25 cellular contexts compared by ENCODE assay signal in genomic region chr1:12358499-12358898, GRCh38.
"Had no signal": no experiment of that assay in that cellular context is flagged by ENCODE, and none has a peak within 500 bp of the region (broad histone marks: within the 10 kb centered on the region; RNA-seq: fewer than 3 reads in every experiment).

No MANE protein-coding gene starts in this region.

- DNase-seq: cortex of kidney; effector memory CD4-positive, alpha-beta T cell; foreskin fibroblast; glutamatergic neuron; islet precursor cell; left lung; lower lobe of right lung; midbrain; psoas muscle; retina; spleen; stimulated activated CD4-positive, alpha-beta T cell treated with anti-CD3 and anti-CD28 coated beads, Interleukin-15, amount 100 ng/mL, for 24 hours; stimulated activated CD4-positive, alpha-beta T cell treated with anti-CD3 and anti-CD28 coated beads, Interleukin-1b, Interleukin-23, amount 100 ng/mL, for 48 hours; stimulated activated CD4-positive, alpha-beta T cell treated with anti-CD3 and anti-CD28 coated beads, Interleukin-4, amount 100 ng/mL, for 24 hours; stimulated activated naive CD8-positive, alpha-beta T cell treated with anti-CD3 and anti-CD28 coated beads, Interleukin-15, amount 100 ng/mL, for 72 hours; testis had no signal

- H3K4me3 Mint-ChIP-seq: memory B cell; natural killer cell treated with Interleukin-12 subunit alpha and Interleukin-12 subunit beta and Interleukin-15 and Interleukin-18, amount 100 ng/mL, for 72 hours; stimulated activated memory B cell treated with anti-CD40 and anti-IgM and Interleukin-4, amounts not matched to agents 10 μg/mL and 1 μg/mL and 100 μg/mL, for 72 hours; stimulated activated naive CD8-positive, alpha-beta T cell treated with anti-CD3 and anti-CD28 coated beads, Interleukin-15, amount 100 ng/mL, for 72 hours; type B pancreatic cell had no signal

- H3K9me3 Mint-ChIP-seq: memory B cell; natural killer cell treated with Interleukin-12 subunit alpha and Interleukin-12 subunit beta and Interleukin-15 and Interleukin-18, amount 100 ng/mL, for 72 hours; stimulated activated memory B cell treated with anti-CD40 and anti-IgM and Interleukin-4, amounts not matched to agents 10 μg/mL and 1 μg/mL and 100 μg/mL, for 72 hours; stimulated activated naive CD8-positive, alpha-beta T cell treated with anti-CD3 and anti-CD28 coated beads, Interleukin-15, amount 100 ng/mL, for 72 hours; type B pancreatic cell had no signal

- H3K27me3 ChIP-seq: esophagus muscularis mucosa, gastroesophageal sphincter, left lung, spleen, testis had no signal

- H3K79me2 ChIP-seq: parathyroid adenoma had no signal

- H3K9ac ChIP-seq: parathyroid adenoma had no signal

- H3K27ac ChIP-seq: epithelial cell of prostate, left lung, lower lobe of right lung, parathyroid adenoma, psoas muscle, testis had no signal

- H3K4me3 ChIP-seq: esophagus muscularis mucosa, gastroesophageal sphincter, left lung, lower lobe of right lung, psoas muscle, spleen, testis had no signal

- H3K27me3 Mint-ChIP-seq: memory B cell; natural killer cell treated with Interleukin-12 subunit alpha and Interleukin-12 subunit beta and Interleukin-15 and Interleukin-18, amount 100 ng/mL, for 72 hours; stimulated activated memory B cell treated with anti-CD40 and anti-IgM and Interleukin-4, amounts not matched to agents 10 μg/mL and 1 μg/mL and 100 μg/mL, for 72 hours; stimulated activated naive CD8-positive, alpha-beta T cell treated with anti-CD3 and anti-CD28 coated beads, Interleukin-15, amount 100 ng/mL, for 72 hours; type B pancreatic cell had no signal

- H3K27ac Mint-ChIP-seq: memory B cell; natural killer cell treated with Interleukin-12 subunit alpha and Interleukin-12 subunit beta and Interleukin-15 and Interleukin-18, amount 100 ng/mL, for 72 hours; stimulated activated memory B cell treated with anti-CD40 and anti-IgM and Interleukin-4, amounts not matched to agents 10 μg/mL and 1 μg/mL and 100 μg/mL, for 72 hours; stimulated activated naive CD8-positive, alpha-beta T cell treated with anti-CD3 and anti-CD28 coated beads, Interleukin-15, amount 100 ng/mL, for 72 hours; type B pancreatic cell had no signal

- H3K4me1 ChIP-seq: left lung, parathyroid adenoma, testis had no signal

- H2AFZ ChIP-seq: parathyroid adenoma had no signal

- H3K9me3 ChIP-seq: esophagus muscularis mucosa, gastroesophageal sphincter, left lung, lower lobe of right lung, psoas muscle, spleen, testis had no signal

- ATAC-seq: gastroesophageal sphincter; left lung; lower lobe of right lung; natural killer cell treated with Interleukin-12 subunit alpha and Interleukin-12 subunit beta and Interleukin-15 and Interleukin-18, amount 100 ng/mL, for 72 hours; psoas muscle; sciatic nerve; stimulated activated memory B cell treated with anti-CD40 and anti-IgM and Interleukin-4, amounts not matched to agents 10 μg/mL and 1 μg/mL and 100 μg/mL, for 72 hours; stimulated activated naive CD8-positive, alpha-beta T cell treated with anti-CD3 and anti-CD28 coated beads, Interleukin-15, amount 100 ng/mL, for 72 hours had no signal

- H3K4me1 Mint-ChIP-seq: memory B cell; stimulated activated memory B cell treated with anti-CD40 and anti-IgM and Interleukin-4, amounts not matched to agents 10 μg/mL and 1 μg/mL and 100 μg/mL, for 72 hours; stimulated activated naive CD8-positive, alpha-beta T cell treated with anti-CD3 and anti-CD28 coated beads, Interleukin-15, amount 100 ng/mL, for 72 hours had no signal
